Comparison of ENCODE assay signal across 27 cellular contexts in genomic region chr12:105951732-105952131, GRCh38.
"Had no signal": no experiment of that assay in that cellular context is flagged by ENCODE, and none has a peak within 500 bp of the region (broad histone marks: within the 10 kb centered on the region; RNA-seq: fewer than 3 reads in every experiment).

No MANE protein-coding gene starts in this region.

- H3K4me3 ChIP-seq: PC-9, SJSA1 had no signal

- H3K4me1 ChIP-seq: SJSA1 had no signal

- H3K4me2 ChIP-seq: KMS-11, PC-9, SK-N-SH had no signal

- H3K9me3 ChIP-seq: SJSA1, SK-N-SH had no signal

- ATAC-seq: Panc1 had no signal

- H3K27me3 ChIP-seq: SJSA1 had no signal

- DNase-seq: Karpas-422, KBM-7, MM.1S, MV-4-11, NCI-H1092, NCI-H1105, NCI-H1417 treated with DMSO at 0.1 percent for 48 hours, NCI-H1436 treated with DMSO at 0.1 percent for 48 hours, NCI-H1694 treated with DMSO at 0.1 percent for 48 hours, NCI-H1930, NCI-H2029 treated with DMSO at 0.1 percent for 48 hours, NCI-H2081 treated with DMSO at 0.1 percent for 48 hours, NCI-H2171 treated with DMSO at 0.1 percent for 48 hours, NCI-H2227 treated with DMSO at 0.1 percent for 48 hours, NCI-H446, NCI-H510A treated with DMSO at 0.1 percent for 48 hours, NCI-H524 treated with DMSO at 0.1 percent for 48 hours, NCI-H526 treated with DMSO at 0.1 percent for 48 hours, NCI-H774, PC-9, SHP77, SK-N-SH, SW 1271 had no signal

- H3K27ac ChIP-seq: KMS-11, PC-9, RWPE1, SJSA1 had no signal

- H3K36me3 ChIP-seq: SJSA1 had no signal

- H3K9ac ChIP-seq: KMS-11, SK-N-SH had no signal

- H2AFZ ChIP-seq: PC-9 had no signal
